In genomic region chr5:68021185-68021584, GRCh38 we compare ENCODE assay signal across 32 cellular contexts.
"Had no signal": no experiment of that assay in that cellular context is flagged by ENCODE, and none has a peak within 500 bp of the region (broad histone marks: within the 10 kb centered on the region; RNA-seq: fewer than 3 reads in every experiment).

No MANE protein-coding gene starts in this region.

- H3K27ac ChIP-seq: ascending aorta, cardiac muscle cell, Peyer's patch, WERI-Rb-1 had no signal

- H3K4me1 Mint-ChIP-seq: activated CD4-positive, alpha-beta memory T cell treated with anti-CD3 and anti-CD28 coated beads, Interleukin-2, amount 10 ng/mL, durations not matched to agents 7 days and 5 days; activated CD8-positive, alpha-beta memory T cell treated with anti-CD3 and anti-CD28 coated beads, Interleukin-2, amount 10 ng/mL, durations not matched to agents 7 days and 5 days; activated naive CD4-positive, alpha-beta T cell treated with anti-CD3 and anti-CD28 coated beads, Interleukin-2, amount 50 U/mL, for 24 hours; activated naive CD8-positive, alpha-beta T cell treated with anti-CD3 and anti-CD28 coated beads, Interleukin-2, amount 10 ng/mL, durations not matched to agents 7 days and 5 days had no signal

- H3K4me3 Mint-ChIP-seq: activated CD4-positive, alpha-beta memory T cell treated with anti-CD3 and anti-CD28 coated beads, Interleukin-2, amount 10 ng/mL, durations not matched to agents 7 days and 5 days; activated CD8-positive, alpha-beta memory T cell treated with anti-CD3 and anti-CD28 coated beads, Interleukin-2, amount 10 ng/mL, durations not matched to agents 7 days and 5 days; activated naive CD4-positive, alpha-beta T cell treated with anti-CD3 and anti-CD28 coated beads, Interleukin-2, amount 50 U/mL, for 24 hours; activated naive CD8-positive, alpha-beta T cell treated with anti-CD3 and anti-CD28 coated beads, Interleukin-2, amount 10 ng/mL, durations not matched to agents 7 days and 5 days; activated T-cell treated with anti-CD3 and anti-CD28 coated beads, Interleukin-2, amount 50 U/mL, for 72 hours had no signal

- H3K4me3 ChIP-seq: ascending aorta, cardiac muscle cell, Peyer's patch had no signal

- H3K9me3 ChIP-seq: ascending aorta, Peyer's patch had no signal

- H3K4me1 ChIP-seq: Peyer's patch had no signal

- ATAC-seq: activated CD8-positive, alpha-beta memory T cell treated with anti-CD3 and anti-CD28 coated beads, Interleukin-2, amount 10 ng/mL, durations not matched to agents 7 days and 5 days; activated T-cell treated with anti-CD3 and anti-CD28 coated beads, Interleukin-2, amount 50 U/mL, for 72 hours; PC-3 had no signal

- H3K36me3 ChIP-seq: ascending aorta, cardiac muscle cell, Peyer's patch, WERI-Rb-1 had no signal

- H3K27ac Mint-ChIP-seq: activated CD4-positive, alpha-beta memory T cell treated with anti-CD3 and anti-CD28 coated beads, Interleukin-2, amount 10 ng/mL, durations not matched to agents 7 days and 5 days; activated CD8-positive, alpha-beta memory T cell treated with anti-CD3 and anti-CD28 coated beads, Interleukin-2, amount 10 ng/mL, durations not matched to agents 7 days and 5 days; activated naive CD4-positive, alpha-beta T cell treated with anti-CD3 and anti-CD28 coated beads, Interleukin-2, amount 50 U/mL, for 24 hours; activated naive CD8-positive, alpha-beta T cell treated with anti-CD3 and anti-CD28 coated beads, Interleukin-2, amount 10 ng/mL, durations not matched to agents 7 days and 5 days; activated T-cell treated with anti-CD3 and anti-CD28 coated beads, Interleukin-2, amount 50 U/mL, for 72 hours; activated T-helper 2 cell treated with anti-CD3 and anti-CD28 coated beads, Interferon-gamma antibody, Interleukin-2, Interleukin-4, amounts not matched to agents 10 μg/mL and 5 μg/mL and 100 μg/mL, durations not matched to agents 14 hours and 24 hours and 36 hours had no signal

- H3K27me3 Mint-ChIP-seq: activated CD4-positive, alpha-beta memory T cell treated with anti-CD3 and anti-CD28 coated beads, Interleukin-2, amount 10 ng/mL, durations not matched to agents 7 days and 5 days; activated CD8-positive, alpha-beta memory T cell treated with anti-CD3 and anti-CD28 coated beads, Interleukin-2, amount 10 ng/mL, durations not matched to agents 7 days and 5 days; activated naive CD4-positive, alpha-beta T cell treated with anti-CD3 and anti-CD28 coated beads, Interleukin-2, amount 50 U/mL, for 24 hours; activated naive CD8-positive, alpha-beta T cell treated with anti-CD3 and anti-CD28 coated beads, Interleukin-2, amount 10 ng/mL, durations not matched to agents 7 days and 5 days had no signal

- H3K36me3 Mint-ChIP-seq: activated naive CD4-positive, alpha-beta T cell treated with anti-CD3 and anti-CD28 coated beads, Interleukin-2, amount 50 U/mL, for 24 hours; activated naive CD8-positive, alpha-beta T cell treated with anti-CD3 and anti-CD28 coated beads, Interleukin-2, amount 10 ng/mL, durations not matched to agents 7 days and 5 days had no signal

- DNase-seq: activated CD4-positive, alpha-beta memory T cell treated with anti-CD3 and anti-CD28 coated beads, Interleukin-2, amount 10 ng/mL, durations not matched to agents 7 days and 5 days; activated CD4-positive, alpha-beta T cell treated with anti-CD3 and anti-CD28 coated beads for 1 hour; activated CD4-positive, alpha-beta T cell treated with anti-CD3 and anti-CD28 coated beads for 48 hours; activated CD4-positive, CD25-positive, alpha-beta regulatory T cell; activated CD8-positive, alpha-beta memory T cell treated with anti-CD3 and anti-CD28 coated beads for 24 hours; activated CD8-positive, alpha-beta memory T cell treated with anti-CD3 and anti-CD28 coated beads, Interleukin-2, amount 10 ng/mL, durations not matched to agents 7 days and 5 days; activated CD8-positive, alpha-beta memory T cell treated with anti-CD3 and anti-CD28 coated beads, Interleukin-2, amount 50 U/mL, for 48 hours; activated gamma-delta T cell; activated naive CD4-positive, alpha-beta T cell treated with Interleukin-2 at 50 U/mL for 16 hours; activated naive CD8-positive, alpha-beta T cell treated with anti-CD3 and anti-CD28 coated beads, Interleukin-2, amount 10 ng/mL, durations not matched to agents 7 days and 5 days; activated T-cell treated with anti-CD3 and anti-CD28 coated beads, Interleukin-2, amount 50 U/mL, for 1 hour; activated T-cell treated with anti-CD3 and anti-CD28 coated beads, Interleukin-2, amount 50 U/mL, for 72 hours; amygdala; NCI-H1105; NCI-H1417 treated with DMSO at 0.1 percent for 48 hours; NCI-H2029; NCI-H345; NCI-H526; NCI-H748 treated with DMSO at 0.1 percent for 48 hours; NK-92 treated with Interleukin-12 subunit alpha and Interleukin-12 subunit beta, amount 100 ng/mL, for 24 hours; PC-3; Peyer's patch; RPMI8226; SIG-M5; SW 1271; T-helper 1 cell; T1000; WERI-Rb-1 had no signal

- H3K27me3 ChIP-seq: ascending aorta, cardiac muscle cell, Peyer's patch had no signal
